9 cellular contexts compared by ENCODE assay signal in genomic region chr4:166252487-166253402, GRCh38.
DNase-seq lines count a peak whose midpoint lies in the region; ATAC-seq, FAIRE-seq and TF ChIP-seq lines count a peak whose summit lies in the region.
"Had no signal": no experiment of that assay in that cellular context is flagged by ENCODE, and none has a peak within 500 bp of the region (broad histone marks: within the 10 kb centered on the region; RNA-seq: fewer than 3 reads in every experiment).

No MANE protein-coding gene starts in this region.

- H3K36me3 Mint-ChIP-seq in Caco-2 (ENCODE audit: insufficient read depth, unreplicated experiment) (no peaks in the 10 kb centered on the region), H9 (ENCODE audit: insufficient read depth in 1 of 3, low read depth in 3 of 3) (no peaks in the 10 kb centered on the region)
- H3K36me3 Mint-ChIP-seq in naive thymus-derived CD4-positive, alpha-beta T cell: no peaks in the 10 kb centered on the region

- H4K8ac ChIP-seq in H9 (replicated peaks; ENCODE audit: insufficient read length, low read depth, low read length): no peak overlapping the region

- no peak for ATAC-seq in naive thymus-derived CD4-positive, alpha-beta T cell

- dilution Hi-C loops in keratinocyte (cut with MboI; ENCODE audit: extremely low pct_ligation_motif_present, low sequenced_read_pairs): no loop called here

- FAIRE-seq in keratinocyte (lab: Jason Lieb, UNC): no peak

- peak; percentile 30 to 32 for DNase-seq in Caco-2
- no peak for DNase-seq in H9
- no peak for DNase-seq in keratinocyte (ENCODE audit: low read depth, low spot score)
- no peak for DNase-seq in naive thymus-derived CD4-positive, alpha-beta T cell
- DNase-seq in uterus: no peak
- DNase-seq in kidney glomerular epithelial cell (lab: John Stamatoyannopoulos, UW): no peak
- no peak for DNase-seq in NCI-H2171 (lab: John Stamatoyannopoulos, UW)

- no peak overlapping the region for H3K23ac ChIP-seq in H9 (ENCODE audit: insufficient read length, low read depth, low read length)

- POLR2A ChIA-PET in Caco-2 (lab: Charles Lee): no interaction called here
- POLR2A ChIA-PET in naive thymus-derived CD4-positive, alpha-beta T cell (lab: Charles Lee): no interaction called here

- no peaks in the 10 kb centered on the region for H3K27me3 ChIP-seq in Caco-2 (replicated peaks; ENCODE audit: control insufficient read depth, insufficient read depth, low read length)
- no peaks in the 10 kb centered on the region for H3K27me3 ChIP-seq in H9 (ENCODE audit: insufficient read depth, low read length)
- no peaks in the 10 kb centered on the region for H3K27me3 ChIP-seq in keratinocyte (ENCODE audit: control insufficient read depth, extremely low read depth, insufficient read depth, low read length)
- H3K27me3 ChIP-seq in naive thymus-derived CD4-positive, alpha-beta T cell (ENCODE audit: control insufficient read depth in 2 of 2, insufficient read depth in 2 of 2, low read length in 2 of 2): no peaks in the 10 kb centered on the region
- no peaks in the 10 kb centered on the region for H3K27me3 ChIP-seq in uterus

- H3K27ac ChIP-seq in H9 (ENCODE audit: insufficient read length, low read depth, low read length) (no peak overlapping the region), VCaP (no peak overlapping the region), keratinocyte (ENCODE audit: control insufficient read depth, insufficient read depth, low read length) (no peak overlapping the region), uterus (no peak overlapping the region)
- no peak overlapping the region for H3K27ac ChIP-seq in naive thymus-derived CD4-positive, alpha-beta T cell (ENCODE audit: low read depth, low read length)
- H3K27ac ChIP-seq: parathyroid adenoma had no signal

- H4K20me1 ChIP-seq in H9 (ENCODE audit: control insufficient read depth, insufficient read depth, insufficient read length) (no peaks in the 10 kb centered on the region), keratinocyte (ENCODE audit: control insufficient read depth, extremely low read depth, insufficient read depth, low read length) (no peaks in the 10 kb centered on the region)

- H2AK5ac ChIP-seq in H9 (ENCODE audit: insufficient read length, low read length): no peak overlapping the region

- H3T11ph ChIP-seq in H9 (ENCODE audit: low read length): no peak overlapping the region

- WGBS in H9 (ENCODE audit: extremely low coverage, insufficient read length, low lambda C conversion rate): no CpG with 5 or more reads among the region's 4 CpGs

- no peak overlapping the region for H4K91ac ChIP-seq in H9 (ENCODE audit: insufficient read length, low read depth, low read length)

- no peak overlapping the region for H3K4ac ChIP-seq in H9 (ENCODE audit: low read depth, low read length)

- no peak overlapping the region for H2BK5ac ChIP-seq in H9 (ENCODE audit: insufficient read length, low read length)

- no peaks in the 10 kb centered on the region for H3K4me1 Mint-ChIP-seq in Caco-2 (ENCODE audit: low read depth, unreplicated experiment)
- H3K4me1 Mint-ChIP-seq in H9: no peaks in the 10 kb centered on the region
- H3K4me1 Mint-ChIP-seq in naive thymus-derived CD4-positive, alpha-beta T cell: no peaks in the 10 kb centered on the region

- no peak overlapping the region for H2BK20ac ChIP-seq in H9 (ENCODE audit: low read depth, low read length, poor library complexity, severe bottlenecking)

- H4K5ac ChIP-seq in H9 (ENCODE audit: insufficient read length, low read depth, low read length): no peak overlapping the region

- no peaks in the 10 kb centered on the region for H3K79me1 ChIP-seq in H9 (ENCODE audit: insufficient read depth, low read depth, low read length, poor library complexity, severe bottlenecking)

- H2BK120ac ChIP-seq in H9 (ENCODE audit: low read depth, low read length, poor library complexity, severe bottlenecking): no peak overlapping the region

- H3K14ac ChIP-seq in H9 (ENCODE audit: insufficient read depth, low read length): no peak overlapping the region

- H3K18ac ChIP-seq in H9 (ENCODE audit: insufficient read length, low read depth, low read length): no peak overlapping the region

- H3K4me3 Mint-ChIP-seq in Caco-2 (ENCODE audit: unreplicated experiment) (no peak overlapping the region), H9 (no peak overlapping the region)
- H3K4me3 Mint-ChIP-seq in naive thymus-derived CD4-positive, alpha-beta T cell: no peak overlapping the region

- no peak overlapping the region for H3K4me2 ChIP-seq in H9 (ENCODE audit: insufficient read depth, insufficient read length, low read length)
- no peak overlapping the region for H3K4me2 ChIP-seq in keratinocyte (ENCODE audit: control insufficient read depth, extremely low read depth, insufficient read depth, low read depth, low read length)

- H3K9me3 ChIP-seq in Caco-2: no peaks in the 10 kb centered on the region
- H3K9me3 ChIP-seq in H9 (ENCODE audit: control insufficient read depth, low read depth, low read length): no peaks in the 10 kb centered on the region
- no peaks in the 10 kb centered on the region for H3K9me3 ChIP-seq in keratinocyte (ENCODE audit: control insufficient read depth, low read depth, low read length)
- H3K9me3 ChIP-seq in naive thymus-derived CD4-positive, alpha-beta T cell (ENCODE audit: control insufficient read depth in 2 of 3, low read length in 3 of 3): no peaks in the 10 kb centered on the region
- H3K9me3 ChIP-seq in uterus: no peaks in the 10 kb centered on the region

- H3K36me3 ChIP-seq in Caco-2 (ENCODE audit: control insufficient read depth, insufficient read depth, low read length) (no peaks in the 10 kb centered on the region), keratinocyte (ENCODE audit: control insufficient read depth in 2 of 2, extremely low read depth in 1 of 2, insufficient read depth in 2 of 2, low read length in 2 of 2) (no peaks in the 10 kb centered on the region), uterus (no peaks in the 10 kb centered on the region)
- H3K36me3 ChIP-seq in naive thymus-derived CD4-positive, alpha-beta T cell (ENCODE audit: control insufficient read depth in 2 of 3, insufficient read depth in 3 of 3, low read length in 3 of 3): no peaks in the 10 kb centered on the region

- H2AFZ ChIP-seq in H9 (ENCODE audit: low read length): no peak overlapping the region
- no peak overlapping the region for H2AFZ ChIP-seq in keratinocyte (ENCODE audit: control insufficient read depth, low read length)
- H2AFZ ChIP-seq: parathyroid adenoma had no signal

- H3K9me3 Mint-ChIP-seq in Caco-2 (ENCODE audit: unreplicated experiment): no peaks in the 10 kb centered on the region
- H3K9me3 Mint-ChIP-seq in H9: no peaks in the 10 kb centered on the region
- H3K9me3 Mint-ChIP-seq in naive thymus-derived CD4-positive, alpha-beta T cell: peaks cover 0 to 9% (median 0%) of the 10 kb centered on the region in 11 donors

- H3K4me3 ChIP-seq in Caco-2 (ENCODE audit: low read depth, low read length): no peak overlapping the region
- no peak overlapping the region for H3K4me3 ChIP-seq in keratinocyte (ENCODE audit: control insufficient read depth in 2 of 3, extremely low read depth in 1 of 3, insufficient read depth in 2 of 3, low read depth in 1 of 3, low read length in 3 of 3)
- no peak overlapping the region for H3K4me3 ChIP-seq in naive thymus-derived CD4-positive, alpha-beta T cell (ENCODE audit: low read length)
- no peak overlapping the region for H3K4me3 ChIP-seq in uterus

- intact Hi-C loops in Caco-2 (cut with micrococcal nuclease; ENCODE audit: unreplicated experiment) (loop anchor here (1.0 to 2.0 kb wide), 4 partner anchors 86 to 760 kb away; no protein-coding TSS in a partner anchor), uterus (cut with DNase I; ENCODE audit: low total_unique reads) (no loop called here)
- intact Hi-C loops in naive thymus-derived CD4-positive, alpha-beta T cell (cut with micrococcal nuclease): loop anchor here in 1 of 2 donors (1.0 to 5.0 kb wide), 2 partner anchors 86 to 715 kb away; no protein-coding TSS in a partner anchor

- no peaks in the 10 kb centered on the region for H3K23me2 ChIP-seq in H9 (ENCODE audit: insufficient read length, low read depth, low read length, poor library complexity, severe bottlenecking)

- H2BK15ac ChIP-seq in H9 (ENCODE audit: low read depth, low read length): no peak overlapping the region

- CTCF ChIA-PET in Caco-2 (lab: Charles Lee): no interaction called here
- CTCF ChIA-PET in naive thymus-derived CD4-positive, alpha-beta T cell (lab: Charles Lee): no interaction called here

- H3K9me1 ChIP-seq in keratinocyte (ENCODE audit: control insufficient read depth, extremely low read depth, insufficient read depth, low read length): no peaks in the 10 kb centered on the region

- no peak overlapping the region for H3K9ac ChIP-seq in H9 (ENCODE audit: extremely low read depth, insufficient read length, low read length)
- no peak overlapping the region for H3K9ac ChIP-seq in keratinocyte (ENCODE audit: control insufficient read depth, extremely low read depth, insufficient read depth, low read length)
- H3K9ac ChIP-seq: parathyroid adenoma had no signal

- no peaks in the 10 kb centered on the region for H3K4me1 ChIP-seq in Caco-2
- H3K4me1 ChIP-seq in H9 (ENCODE audit: insufficient read depth, low read length): no peaks in the 10 kb centered on the region
- H3K4me1 ChIP-seq in keratinocyte (ENCODE audit: control insufficient read depth, extremely low read depth, insufficient read depth, low read length): no peaks in the 10 kb centered on the region
- no peaks in the 10 kb centered on the region for H3K4me1 ChIP-seq in naive thymus-derived CD4-positive, alpha-beta T cell (ENCODE audit: control insufficient read depth in 2 of 2, insufficient read depth in 2 of 2, low read length in 2 of 2)
- H3K4me1 ChIP-seq in uterus: no peaks in the 10 kb centered on the region
- H3K4me1 ChIP-seq: parathyroid adenoma had no signal

- peak; percentile 54 to 69 for TF ChIP-seq CTCF in Caco-2 (IDR thresholded peaks at IDR 0.05; ENCODE audit: insufficient read depth in 1 of 2, low read depth in 1 of 2, low read length in 1 of 2, severe bottlenecking in 1 of 2, unreplicated experiment in 1 of 2)
- TF ChIP-seq CTCF in H9 (conservative IDR thresholded peaks at IDR 0.05): peak; percentile 77
- TF ChIP-seq CTCF in VCaP (conservative IDR thresholded peaks at IDR 0.05): peak; percentile 87
- peak; percentile 51 to 77 (median 59) for TF ChIP-seq CTCF in keratinocyte (optimal IDR thresholded peaks at IDR 0.05 in 1 of 3, IDR thresholded peaks at IDR 0.05 in 1 of 3, conservative IDR thresholded peaks at IDR 0.05 in 1 of 3; ENCODE audit: extremely low read depth in 1 of 3, insufficient read depth in 2 of 3, low read length in 3 of 3)
- peak in 1 of 4 experiments; percentile 7 for TF ChIP-seq CTCF in uterus (IDR thresholded peaks at IDR 0.05)

- no peak overlapping the region for H3K27ac Mint-ChIP-seq in Caco-2 (ENCODE audit: unreplicated experiment)
- no peak overlapping the region for H3K27ac Mint-ChIP-seq in H9
- H3K27ac Mint-ChIP-seq in naive thymus-derived CD4-positive, alpha-beta T cell: no peak overlapping the region

- no peak overlapping the region for H2BK12ac ChIP-seq in H9 (ENCODE audit: insufficient read length, low read depth, low read length)

- H3K27me3 Mint-ChIP-seq in Caco-2 (ENCODE audit: insufficient read depth, unreplicated experiment) (no peaks in the 10 kb centered on the region), H9 (ENCODE audit: low read depth) (no peaks in the 10 kb centered on the region)
- H3K27me3 Mint-ChIP-seq in naive thymus-derived CD4-positive, alpha-beta T cell: no peaks in the 10 kb centered on the region

- no peak overlapping the region for H3K56ac ChIP-seq in H9 (ENCODE audit: insufficient read length, low read depth, low read length)

- H3K79me2 ChIP-seq in H9 (ENCODE audit: insufficient read depth, low read length): no peaks in the 10 kb centered on the region
- H3K79me2 ChIP-seq in keratinocyte (ENCODE audit: control insufficient read depth, insufficient read depth, low read length): no peaks in the 10 kb centered on the region
- H3K79me2 ChIP-seq: parathyroid adenoma had no signal

- no peak for TF ChIP-seq POLR2A in uterus (IDR thresholded peaks at IDR 0.05)

- BruUV-seq in Caco-2 (replicated peaks; lab: Mats Ljungman, UMichigan): no TSS peak

Comparison
In these comparisons a context has a peak if more than half of its experiments do, and no peak if none do; other contexts are left out.
1. DNase-seq: peak in Caco-2 (2 of 2); none in H9 (single experiment), keratinocyte (single experiment), naive thymus-derived CD4-positive, alpha-beta T cell (0 of 9), uterus (0 of 2), kidney glomerular epithelial cell (single experiment) and NCI-H2171 (single experiment).